Comparison of ENCODE assay signal across 1 cellular context in the genomic region with DNA sequence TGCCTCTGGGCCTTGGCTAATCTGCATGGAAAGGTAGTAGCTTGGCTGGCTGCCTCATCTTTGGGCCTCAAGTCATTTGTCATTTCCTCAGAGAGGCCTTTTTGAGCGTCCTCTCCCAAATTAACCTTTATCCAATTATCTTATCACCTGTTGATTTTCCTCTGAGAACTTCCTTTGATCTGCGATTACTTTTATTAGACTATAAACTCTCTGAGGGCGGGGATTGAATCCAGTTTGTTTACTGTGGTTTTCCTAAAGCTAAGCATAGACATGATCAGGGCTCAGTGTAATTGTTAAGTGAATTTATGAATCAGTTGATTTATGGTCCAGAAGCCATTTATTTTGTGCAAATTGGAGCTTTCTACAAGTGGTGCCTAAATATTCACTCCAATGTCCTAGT.
TF ChIP-seq lines count a peak whose summit lies in the region.

No MANE protein-coding gene starts in this region.

TF ChIP-seq in HEK293, 187 proteins besides CTCF, POLR2A, EP300 and RAD21 (continued from another document):
- TF ChIP-seq, protein P1, sequence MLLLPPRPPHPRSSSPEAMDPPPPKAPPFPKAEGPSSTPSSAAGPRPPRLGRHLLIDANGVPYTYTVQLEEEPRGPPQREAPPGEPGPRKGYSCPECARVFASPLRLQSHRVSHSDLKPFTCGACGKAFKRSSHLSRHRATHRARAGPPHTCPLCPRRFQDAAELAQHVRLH (tag by site-specific recombination; IDR thresholded peaks at IDR 0.05) = 0 out of 2 replicates have a peak, but pooled peaks have one; percentile 42
- TF ChIP-seq GFI1B (tag by site-specific recombination; IDR thresholded peaks at IDR 0.05) (0 out of 2 replicates have a peak, but pooled peaks have one; percentile 18), GLI2 (tag by site-specific recombination; IDR thresholded peaks at IDR 0.05; ENCODE audit: borderline replicate concordance, low read depth) (peak; percentile 58; the same call in 1 of the 2 replicates), ZNF366 (tag by site-specific recombination; conservative IDR thresholded peaks at IDR 0.05) (peak; percentile 53; the same call in 1 of the 2 replicates), SP7 (tag by site-specific recombination; IDR thresholded peaks at IDR 0.05) (peak; percentile 39; the same call in 1 of the 2 replicates), TRIM28 (IDR thresholded peaks at IDR 0.05; ENCODE audit: borderline replicate concordance, low read length) (no peak), OSR2 (tag by site-specific recombination; IDR thresholded peaks at IDR 0.05) (peak; percentile 56; the same call in 1 of the 2 replicates), ZXDB (tag by site-specific recombination; IDR thresholded peaks at IDR 0.05) (peak; percentile 66), FEZF1 (tag by site-specific recombination; IDR thresholded peaks at IDR 0.05) (peak; percentile 96), ZNF426 (tag by site-specific recombination; IDR thresholded peaks at IDR 0.05) (0 out of 2 replicates have a peak, but pooled peaks have one; percentile 5), SCRT2 (tag by site-specific recombination; IDR thresholded peaks at IDR 0.05) (peak; percentile 68)
- TF ChIP-seq, protein P2, sequence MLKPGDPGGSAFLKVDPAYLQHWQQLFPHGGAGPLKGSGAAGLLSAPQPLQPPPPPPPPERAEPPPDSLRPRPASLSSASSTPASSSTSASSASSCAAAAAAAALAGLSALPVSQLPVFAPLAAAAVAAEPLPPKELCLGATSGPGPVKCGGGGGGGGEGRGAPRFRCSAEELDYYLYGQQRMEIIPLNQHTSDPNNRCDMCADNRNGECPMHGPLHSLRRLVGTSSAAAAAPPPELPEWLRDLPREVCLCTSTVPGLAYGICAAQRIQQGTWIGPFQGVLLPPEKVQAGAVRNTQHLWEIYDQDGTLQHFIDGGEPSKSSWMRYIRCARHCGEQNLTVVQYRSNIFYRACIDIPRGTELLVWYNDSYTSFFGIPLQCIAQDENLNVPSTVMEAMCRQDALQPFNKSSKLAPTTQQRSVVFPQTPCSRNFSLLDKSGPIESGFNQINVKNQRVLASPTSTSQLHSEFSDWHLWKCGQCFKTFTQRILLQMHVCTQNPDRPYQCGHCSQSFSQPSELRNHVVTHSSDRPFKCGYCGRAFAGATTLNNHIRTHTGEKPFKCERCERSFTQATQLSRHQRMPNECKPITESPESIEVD (tag by site-specific recombination; IDR thresholded peaks at IDR 0.05) = peak; percentile 55; the same call in 1 of the 2 replicates
- TF ChIP-seq, protein P3, sequence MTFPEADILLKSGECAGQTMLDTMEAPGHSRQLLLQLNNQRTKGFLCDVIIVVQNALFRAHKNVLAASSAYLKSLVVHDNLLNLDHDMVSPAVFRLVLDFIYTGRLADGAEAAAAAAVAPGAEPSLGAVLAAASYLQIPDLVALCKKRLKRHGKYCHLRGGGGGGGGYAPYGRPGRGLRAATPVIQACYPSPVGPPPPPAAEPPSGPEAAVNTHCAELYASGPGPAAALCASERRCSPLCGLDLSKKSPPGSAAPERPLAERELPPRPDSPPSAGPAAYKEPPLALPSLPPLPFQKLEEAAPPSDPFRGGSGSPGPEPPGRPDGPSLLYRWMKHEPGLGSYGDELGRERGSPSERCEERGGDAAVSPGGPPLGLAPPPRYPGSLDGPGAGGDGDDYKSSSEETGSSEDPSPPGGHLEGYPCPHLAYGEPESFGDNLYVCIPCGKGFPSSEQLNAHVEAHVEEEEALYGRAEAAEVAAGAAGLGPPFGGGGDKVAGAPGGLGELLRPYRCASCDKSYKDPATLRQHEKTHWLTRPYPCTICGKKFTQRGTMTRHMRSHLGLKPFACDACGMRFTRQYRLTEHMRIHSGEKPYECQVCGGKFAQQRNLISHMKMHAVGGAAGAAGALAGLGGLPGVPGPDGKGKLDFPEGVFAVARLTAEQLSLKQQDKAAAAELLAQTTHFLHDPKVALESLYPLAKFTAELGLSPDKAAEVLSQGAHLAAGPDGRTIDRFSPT (tag by site-specific recombination; IDR thresholded peaks at IDR 0.05) = 0 out of 2 replicates have a peak, but pooled peaks have one; percentile 23
